17 cellular contexts compared by ENCODE assay signal in the genomic region with DNA sequence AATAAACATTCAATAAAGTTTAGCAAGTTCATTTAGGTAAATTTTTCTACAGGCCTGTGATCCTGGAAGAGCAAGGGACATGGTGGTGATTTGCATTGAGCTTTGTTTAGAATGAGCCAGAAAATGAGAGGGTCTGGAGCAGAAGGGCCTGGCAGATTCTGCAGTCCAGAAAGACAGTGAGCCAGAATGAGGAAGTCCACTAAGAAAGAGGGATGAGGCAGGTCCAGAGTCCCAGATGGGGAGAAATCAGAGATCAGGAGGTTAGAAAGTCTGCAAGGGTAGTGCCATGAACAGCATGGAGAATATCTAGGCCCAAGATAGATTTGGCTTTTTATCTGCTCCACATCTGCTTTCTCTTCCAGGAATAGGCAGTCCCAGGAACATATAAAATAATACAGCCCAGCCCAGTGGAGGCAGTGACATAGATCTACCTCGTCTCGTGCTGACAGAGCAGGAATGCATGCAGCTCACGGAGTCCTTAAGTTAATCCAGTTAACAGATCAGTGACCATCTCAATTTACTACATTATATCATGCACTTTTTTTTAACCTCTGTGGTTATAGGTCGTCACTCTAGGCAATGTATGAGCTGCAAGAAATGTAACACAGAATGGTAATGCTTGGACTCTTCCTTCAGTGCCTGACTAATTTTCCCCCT.
DNase-seq lines count a peak whose midpoint lies in the region; ATAC-seq, FAIRE-seq and TF ChIP-seq lines count a peak whose summit lies in the region.
"Had no signal": no experiment of that assay in that cellular context is flagged by ENCODE, and none has a peak within 500 bp of the region (broad histone marks: within the 10 kb centered on the region; RNA-seq: fewer than 3 reads in every experiment).

No MANE protein-coding gene starts in this region.

- in situ Hi-C loops in Caki2 (cut with HindIII; ENCODE audit: low pct_unique_long_range_greater_than_20kb, low sequenced_read_pairs): no loop called here
- in situ Hi-C loops in K562 (cut with MboI): no loop called here

- peaks cover 0 to 4% of the 10 kb centered on the region in 2 experiments; a peak in 2 of 5 replicates for H3K4me1 ChIP-seq in K562 (replicated peaks in 1 of 2; ENCODE audit: control insufficient read depth in 2 of 2, insufficient read depth in 2 of 2, low read length in 2 of 2)
- H3K4me1 ChIP-seq: HAP-1 had no signal

- TF ChIP-seq CTCF in K562 (IDR thresholded peaks at IDR 0.05 in 2 of 3, conservative IDR thresholded peaks at IDR 0.05 in 1 of 3; ENCODE audit: insufficient read depth in 2 of 3, low read depth in 1 of 3, low read length in 3 of 3): no peak

- H3K9me3 Mint-ChIP-seq in activated T-helper 2 cell treated with anti-CD3 and anti-CD28 coated beads, Interferon-gamma antibody, Interleukin-2, Interleukin-4, amounts not matched to agents 10 μg/mL and 5 μg/mL and 100 μg/mL, durations not matched to agents 14 hours and 24 hours and 36 hours: no peaks in the 10 kb centered on the region
- H3K9me3 Mint-ChIP-seq: CD8-positive, alpha-beta T cell had no signal

- H3K27me3 ChIP-seq in K562 (ENCODE audit: control insufficient read depth in 2 of 2, insufficient read depth in 2 of 2, low read length in 2 of 2): no peaks in the 10 kb centered on the region

- 1% methylated on average over 4 of the region's 4 CpGs for WGBS in K562 (ENCODE audit: insufficient coverage, low coverage, missing lambda C conversion rate)

- intact Hi-C loops in K562 (cut with micrococcal nuclease): no loop called here
- intact Hi-C loops in activated T-helper 2 cell treated with anti-CD3 and anti-CD28 coated beads, Interferon-gamma antibody, Interleukin-2, Interleukin-4, amounts not matched to agents 10 μg/mL and 5 μg/mL and 100 μg/mL, durations not matched to agents 14 hours and 24 hours and 36 hours (cut with micrococcal nuclease): no loop called here

- H3K4me1 Mint-ChIP-seq in activated T-helper 2 cell treated with anti-CD3 and anti-CD28 coated beads, Interferon-gamma antibody, Interleukin-2, Interleukin-4, amounts not matched to agents 10 μg/mL and 5 μg/mL and 100 μg/mL, durations not matched to agents 14 hours and 24 hours and 36 hours (ENCODE audit: low read depth): peaks cover 3% of the 10 kb centered on the region

- no peak overlapping the region for H3K4me3 Mint-ChIP-seq in activated T-helper 2 cell treated with anti-CD3 and anti-CD28 coated beads, Interferon-gamma antibody, Interleukin-2, Interleukin-4, amounts not matched to agents 10 μg/mL and 5 μg/mL and 100 μg/mL, durations not matched to agents 14 hours and 24 hours and 36 hours (ENCODE audit: low read depth)
- H3K4me3 Mint-ChIP-seq: CD14-positive monocyte; CD8-positive, alpha-beta T cell had no signal

- no peaks in the 10 kb centered on the region for H3K36me3 ChIP-seq in K562 (ENCODE audit: control insufficient read depth, insufficient read depth, low read length)
- H3K36me3 ChIP-seq: HAP-1 had no signal

- H3K27ac Mint-ChIP-seq in activated T-helper 2 cell treated with anti-CD3 and anti-CD28 coated beads, Interferon-gamma antibody, Interleukin-2, Interleukin-4, amounts not matched to agents 10 μg/mL and 5 μg/mL and 100 μg/mL, durations not matched to agents 14 hours and 24 hours and 36 hours: no peak overlapping the region
- H3K27ac Mint-ChIP-seq: CD14-positive monocyte; CD8-positive, alpha-beta T cell had no signal

- no peaks in the 10 kb centered on the region for H3K9me1 ChIP-seq in K562 (ENCODE audit: control insufficient read depth, insufficient read depth, low read length)

- H3K36me3 Mint-ChIP-seq in activated T-helper 2 cell treated with anti-CD3 and anti-CD28 coated beads, Interferon-gamma antibody, Interleukin-2, Interleukin-4, amounts not matched to agents 10 μg/mL and 5 μg/mL and 100 μg/mL, durations not matched to agents 14 hours and 24 hours and 36 hours (ENCODE audit: low read depth): no peaks in the 10 kb centered on the region
- H3K36me3 Mint-ChIP-seq: CD14-positive monocyte; CD8-positive, alpha-beta T cell had no signal

- no peak overlapping the region for H3K4me3 ChIP-seq in K562
- H3K4me3 ChIP-seq: HAP-1 had no signal

- no peaks in the 10 kb centered on the region for H3K9me3 ChIP-seq in K562 (replicated peaks; ENCODE audit: control insufficient read depth, insufficient read depth, low read depth, low read length)
- H3K9me3 ChIP-seq: HAP-1 had no signal

- no peak for TF ChIP-seq POLR2A in K562 (conservative IDR thresholded peaks at IDR 0.05)

- peak; percentile 4 for DNase-seq in Caki2 (ENCODE audit: low read depth)
- peak; percentile 13 for DNase-seq in ELR (ENCODE audit: low read depth)
- DNase-seq in NCI-H524 treated with DMSO at 0.1 percent for 48 hours (lab: John Stamatoyannopoulos, UW): peak; percentile 46
- DNase-seq in K562 (ENCODE audit: extremely low read depth in 1 of 4, low spot score in 3 of 4): peak in 1 of 4 experiments; percentile 11
- no peak for DNase-seq in activated T-helper 2 cell treated with anti-CD3 and anti-CD28 coated beads, Interferon-gamma antibody, Interleukin-2, Interleukin-4, amounts not matched to agents 10 μg/mL and 5 μg/mL and 100 μg/mL, durations not matched to agents 14 hours and 24 hours and 36 hours (ENCODE audit: low spot score)
- no peak for DNase-seq in SW480 (ENCODE audit: low spot score)
- DNase-seq in occipital lobe (lab: John Stamatoyannopoulos, UW): no peak
- DNase-seq: CD8-positive, alpha-beta T cell; COR-L47; GOT3 had no signal

- H4K20me1 ChIP-seq in K562 (replicated peaks; ENCODE audit: control insufficient read depth, insufficient read depth, low read length): no peaks in the 10 kb centered on the region

- H3K27me3 Mint-ChIP-seq in activated T-helper 2 cell treated with anti-CD3 and anti-CD28 coated beads, Interferon-gamma antibody, Interleukin-2, Interleukin-4, amounts not matched to agents 10 μg/mL and 5 μg/mL and 100 μg/mL, durations not matched to agents 14 hours and 24 hours and 36 hours (ENCODE audit: low read depth): peaks cover 1% of the 10 kb centered on the region

- BruUV-seq in K562 (replicated peaks; lab: Mats Ljungman, UMichigan): no TSS peak

- H3K4me2 ChIP-seq in K562 (ENCODE audit: insufficient read depth, low read length): peak overlapping the region; percentile 43; the same call in 1 of the 2 replicates

- ATAC-seq in K562: peak; percentile 71
- ATAC-seq: CD8-positive, alpha-beta T cell; HepG2 had no signal

- H2AFZ ChIP-seq in K562 (ENCODE audit: low read depth, low read length): 0 out of 2 replicates have a peak overlapping the region, but pooled peaks have one; percentile 26

- H3K79me2 ChIP-seq in K562 (ENCODE audit: control insufficient read depth, insufficient read depth, low read length): no peaks in the 10 kb centered on the region

- FAIRE-seq in K562 (lab: Jason Lieb, UNC): no peak
- FAIRE-seq: A204.1, G401.6, GM12892, HepG2, HTR-8/SVneo had no signal

- CTCF ChIA-PET in K562 (lab: Yijun Ruan, JAX; ENCODE audit: low intra/inter-chr PET ratio): no interaction called here

- H3K9ac ChIP-seq in K562 (ENCODE audit: insufficient read depth in 1 of 2, low read depth in 2 of 2, low read length in 2 of 2): no peak overlapping the region

- no peak overlapping the region for H3K27ac ChIP-seq in K562 (ENCODE audit: extremely low read depth, low read depth, low read length)

- TF ChIP-seq EP300 in K562 (IDR thresholded peaks at IDR 0.05; ENCODE audit: low read length): no peak

- POLR2A ChIA-PET in K562 (lab: Yijun Ruan, JAX): interaction anchor here (1.1 kb wide), 1 partner anchor 9 kb away, joined by 5 read pairs; no protein-coding TSS in a partner anchor

- TF ChIP-seq RAD21 in K562 (CRISPR knock-in tag; conservative IDR thresholded peaks at IDR 0.05 in 1 of 2, IDR thresholded peaks at IDR 0.05 in 1 of 2): no peak

TF ChIP-seq in K562, 482 proteins besides CTCF, POLR2A, EP300 and RAD21 (continues in another document):
- TF ChIP-seq BHLHE40 (IDR thresholded peaks at IDR 0.05; ENCODE audit: low read length): 0 out of 2 replicates have a peak, but pooled peaks have one; percentile 19
- TF ChIP-seq LARP7 (IDR thresholded peaks at IDR 0.05): no peak
- TF ChIP-seq ARNT (IDR thresholded peaks at IDR 0.05): peak in 1 of 2 experiments; percentile 87; a peak in 2 of 4 replicates
- TF ChIP-seq, protein P1, sequence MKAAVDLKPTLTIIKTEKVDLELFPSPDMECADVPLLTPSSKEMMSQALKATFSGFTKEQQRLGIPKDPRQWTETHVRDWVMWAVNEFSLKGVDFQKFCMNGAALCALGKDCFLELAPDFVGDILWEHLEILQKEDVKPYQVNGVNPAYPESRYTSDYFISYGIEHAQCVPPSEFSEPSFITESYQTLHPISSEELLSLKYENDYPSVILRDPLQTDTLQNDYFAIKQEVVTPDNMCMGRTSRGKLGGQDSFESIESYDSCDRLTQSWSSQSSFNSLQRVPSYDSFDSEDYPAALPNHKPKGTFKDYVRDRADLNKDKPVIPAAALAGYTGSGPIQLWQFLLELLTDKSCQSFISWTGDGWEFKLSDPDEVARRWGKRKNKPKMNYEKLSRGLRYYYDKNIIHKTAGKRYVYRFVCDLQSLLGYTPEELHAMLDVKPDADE (conservative IDR thresholded peaks at IDR 0.05; ENCODE audit: control insufficient read depth, low read depth, low read length): no peak
- peak; percentile 96 for TF ChIP-seq SPI1 (IDR thresholded peaks at IDR 0.05; ENCODE audit: borderline replicate concordance, low read depth, low read length)
- TF ChIP-seq JUND (IDR thresholded peaks at IDR 0.05; ENCODE audit: borderline replicate concordance, low read depth, low read length): no peak
- no peak for TF ChIP-seq JUND (tag; IDR thresholded peaks at IDR 0.05; ENCODE audit: borderline replicate concordance, low read depth, low read length)
- TF ChIP-seq ARID1B (IDR thresholded peaks at IDR 0.05): peak; percentile 10; the same call in 1 of the 2 replicates
- no peak for TF ChIP-seq YY1 (IDR thresholded peaks at IDR 0.05; ENCODE audit: borderline replicate concordance in 1 of 3, control insufficient read depth in 1 of 3, extremely low read depth in 1 of 3, insufficient read depth in 3 of 3, insufficient read length in 1 of 3, insufficient replicate concordance in 2 of 3, low read depth in 1 of 3, low read length in 2 of 3)
- TF ChIP-seq MAFF (IDR thresholded peaks at IDR 0.05; ENCODE audit: low read length): no peak

Comparison
In these comparisons a context has a peak if more than half of its experiments do, and no peak if none do; other contexts are left out.
1. DNase-seq: peak in Caki2 (single experiment), ELR (single experiment) and NCI-H524 treated with DMSO at 0.1 percent for 48 hours (single experiment); none in activated T-helper 2 cell treated with anti-CD3 and anti-CD28 coated beads, Interferon-gamma antibody, Interleukin-2, Interleukin-4, amounts not matched to agents 10 μg/mL and 5 μg/mL and 100 μg/mL, durations not matched to agents 14 hours and 24 hours and 36 hours (single experiment), SW480 (single experiment) and occipital lobe (single experiment).